ENCODE assay signal across 6 cellular contexts in the genomic region with DNA sequence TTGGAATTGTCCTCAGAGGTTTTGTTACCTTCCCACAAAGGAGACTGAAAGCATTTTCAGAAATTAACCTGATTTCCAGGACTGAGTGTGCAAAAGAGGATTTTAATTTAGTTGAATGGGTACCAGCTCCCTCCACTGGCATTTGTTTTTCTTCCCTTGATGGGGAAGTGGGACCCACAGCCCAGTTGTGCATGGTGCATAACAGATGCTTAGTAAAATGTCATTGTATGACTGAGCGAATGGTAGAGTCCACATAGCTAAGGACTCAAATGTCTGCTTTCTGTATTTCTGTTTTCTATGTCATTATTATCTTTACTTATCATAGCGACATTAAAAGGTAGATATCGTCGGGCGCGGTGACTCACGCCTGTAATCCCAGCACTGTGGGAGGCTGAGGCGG.
"Had no signal": no experiment of that assay in that cellular context is flagged by ENCODE, and none has a peak within 500 bp of the region (broad histone marks: within the 10 kb centered on the region; RNA-seq: fewer than 3 reads in every experiment).

No MANE protein-coding gene starts in this region.

- H3K27ac Mint-ChIP-seq: IgD-negative memory B cell had no signal

- H3K36me3 Mint-ChIP-seq: IgD-negative memory B cell had no signal

- DNase-seq: IMR-90, KBM-7, KG1 had no signal

- ATAC-seq: HepG2, K562 had no signal

- H3K4me3 Mint-ChIP-seq: IgD-negative memory B cell had no signal

- H3K4me1 Mint-ChIP-seq: IgD-negative memory B cell had no signal
